Comparison of ENCODE assay signal across 17 cellular contexts in genomic region chr13:98918771-98919170, GRCh38. TPM values are rescaled to one million over a fixed set of nuclear protein-coding genes. Genes with fewer than 3 reads are reported as not detected.
A peak's percentile ranks its signal among the peaks of the same experiment; 100 is the strongest.
DNase-seq lines count a peak whose midpoint lies in the region; ATAC-seq, FAIRE-seq and TF ChIP-seq lines count a peak whose summit lies in the region.
"Had no signal": no experiment of that assay in that cellular context is flagged by ENCODE, and none has a peak within 500 bp of the region (broad histone marks: within the 10 kb centered on the region; RNA-seq: fewer than 3 reads in every experiment).

No MANE protein-coding gene starts in this region.

- H3K27me3 ChIP-seq in CD8-positive, alpha-beta T cell (ENCODE audit: insufficient read depth, low read length), result no peaks in the 10 kb centered on the region
- no peaks in the 10 kb centered on the region for H3K27me3 ChIP-seq in small intestine (ENCODE audit: control insufficient read depth in 2 of 2, insufficient read depth in 2 of 2, low read length in 2 of 2)
- H3K27me3 ChIP-seq: gastroesophageal sphincter, testis had no signal

- peak overlapping the region; percentile 81 for H3K27ac Mint-ChIP-seq in CD8-positive, alpha-beta T cell
- H3K27ac Mint-ChIP-seq in T-cell, result peak overlapping the region; percentile 13 to 73

- no peaks in the 10 kb centered on the region for H3K27me3 Mint-ChIP-seq in CD8-positive, alpha-beta T cell (ENCODE audit: low read depth)
- H3K27me3 Mint-ChIP-seq in T-cell, result no peaks in the 10 kb centered on the region

- no peaks in the 10 kb centered on the region for H3K9me3 Mint-ChIP-seq in CD8-positive, alpha-beta T cell
- no peaks in the 10 kb centered on the region for H3K9me3 Mint-ChIP-seq in T-cell
- H3K9me3 Mint-ChIP-seq: immature natural killer cell, neural crest cell had no signal

- H3K36me3 ChIP-seq in CD8-positive, alpha-beta T cell (ENCODE audit: insufficient read depth, low read length), result peaks cover 12% of the 10 kb centered on the region
- peaks cover 5 to 7% of the 10 kb centered on the region in 2 donors for H3K36me3 ChIP-seq in small intestine (ENCODE audit: control insufficient read depth in 2 of 2, insufficient read depth in 2 of 2, low read length in 2 of 2)

- no peak for FAIRE-seq in small intestine (lab: Jason Lieb, UNC)
- FAIRE-seq: GM18507 had no signal

- WGBS in small intestine, 3 donors, result 65 to 80% (median 78%) methylated on average over 4 of the region's 4 CpGs

- H3K27ac ChIP-seq in CD8-positive, alpha-beta T cell (ENCODE audit: low read depth, low read length), result no peak overlapping the region
- H3K27ac ChIP-seq in small intestine (ENCODE audit: low read depth in 1 of 2, low read length in 1 of 2), result no peak overlapping the region
- H3K27ac ChIP-seq: gastroesophageal sphincter, KMS-11, testis had no signal

- peaks cover 17% of the 10 kb centered on the region for H3K4me1 ChIP-seq in CD8-positive, alpha-beta T cell (ENCODE audit: insufficient read depth, low read length)
- H3K4me1 ChIP-seq in small intestine (ENCODE audit: control insufficient read depth in 2 of 2, insufficient read depth in 1 of 2, low read depth in 1 of 2, low read length in 1 of 2), result no peaks in the 10 kb centered on the region

- intact Hi-C loops in CD8-positive, alpha-beta T cell (cut with DNase I, micrococcal nuclease), result loop anchor here in 1 of 2 experiments (5.0 kb wide), 1 partner anchor 79 kb away; no protein-coding TSS in a partner anchor

- peak; percentile 73 for ATAC-seq in CD8-positive, alpha-beta T cell
- ATAC-seq in T-cell (replicated peaks in 1 of 4) (peak in 3 of 4 experiments; percentile 43 to 81 (median 58)), HG02623 (IDR thresholded peaks at IDR 0.05; ENCODE audit: unreplicated experiment) (no peak), HG03354 (IDR thresholded peaks at IDR 0.05; ENCODE audit: poor library complexity, severe bottlenecking, unreplicated experiment) (no peak)
- ATAC-seq: gastroesophageal sphincter had no signal

- no peak for TF ChIP-seq CTCF in CD8-positive, alpha-beta T cell (IDR thresholded peaks at IDR 0.05)

- POLR2A ChIA-PET in CD8-positive, alpha-beta T cell (lab: Charles Lee), result no interaction called here
- POLR2A ChIA-PET in T-cell (lab: Charles Lee), result no interaction called here

- DNase-seq in AML-193 (lab: John Stamatoyannopoulos, UW) (peak; percentile 4 to 21), T-cell (peak in 10 of 34 experiments; percentile 1 to 38 (median 8)), dermis microvascular lymphatic vessel endothelial cell (ENCODE audit: low read depth in 2 of 2) (peak; percentile 50 to 54), small intestine (no peak)
- no peak for DNase-seq in CD8-positive, alpha-beta T cell
- no peak for DNase-seq in stimulated activated CD4-positive, alpha-beta T cell treated with anti-CD3 and anti-CD28 coated beads, Interleukin-4, amount 100 ng/mL, for 4 hours
- DNase-seq: immature natural killer cell, NCI-H345, SK-N-SH, testis had no signal

- peaks cover 80% of the 10 kb centered on the region for H3K36me3 Mint-ChIP-seq in CD8-positive, alpha-beta T cell
- peaks cover 62% of the 10 kb centered on the region for H3K36me3 Mint-ChIP-seq in T-cell

- CTCF ChIA-PET in CD8-positive, alpha-beta T cell (lab: Charles Lee), result interaction anchor here (0.7 kb wide), 1 partner anchor 99 kb away, joined by 4 read pairs; no protein-coding TSS in a partner anchor
- CTCF ChIA-PET in T-cell (lab: Charles Lee), result interaction anchor here (0.6 to 1.1 kb wide), 3 partner anchors 9 to 1670 kb away, joined by 3 read pairs; no protein-coding TSS in a partner anchor

- peak overlapping the region; percentile 29 for H3K4me3 Mint-ChIP-seq in CD8-positive, alpha-beta T cell
- peak overlapping the region in 1 of 3 donors; percentile 28 for H3K4me3 Mint-ChIP-seq in T-cell
- H3K4me3 Mint-ChIP-seq: neural crest cell had no signal

- no peaks in the 10 kb centered on the region for H3K9me3 ChIP-seq in CD8-positive, alpha-beta T cell (ENCODE audit: low read length)
- H3K9me3 ChIP-seq in small intestine (ENCODE audit: control insufficient read depth, low read depth), result no peaks in the 10 kb centered on the region
- H3K9me3 ChIP-seq: gastroesophageal sphincter, SK-N-SH, testis had no signal

- no peak overlapping the region for H3K4me3 ChIP-seq in CD8-positive, alpha-beta T cell (ENCODE audit: low read depth, low read length)
- no peak overlapping the region for H3K4me3 ChIP-seq in small intestine (ENCODE audit: low read depth in 1 of 2, low read length in 2 of 2)
- H3K4me3 ChIP-seq: gastroesophageal sphincter, lung, testis had no signal

- peaks cover 29% of the 10 kb centered on the region for H3K4me1 Mint-ChIP-seq in CD8-positive, alpha-beta T cell (ENCODE audit: low read depth)
- peaks cover 39 to 45% (median 42%) of the 10 kb centered on the region in 3 donors for H3K4me1 Mint-ChIP-seq in T-cell
- H3K4me1 Mint-ChIP-seq: neural crest cell had no signal

RNA-seq across cellular contexts. Expression of gene DOCK9, which starts 59.1 kb away (rescaled TPM):
- total RNA-seq in CD8-positive, alpha-beta T cell, result 10 to 100 TPM; 66.3 to 75.5 TPM
- total RNA-seq in T-cell (100 to 1,000 TPM in 4 of 5 donors, 10 to 100 TPM in 1; 96.2 to 170 (median 162) TPM), dermis microvascular lymphatic vessel endothelial cell (249 and 356 TPM in 2 replicates)
- polyA plus RNA-seq in small intestine, result 10 to 100 TPM; 18.6 to 50.8 (median 23.3) TPM

Comparison
In these comparisons a context has a peak if more than half of its experiments do, and no peak if none do; other contexts are left out.
1. DNase-seq: peak in AML-193 (2 of 2) and dermis microvascular lymphatic vessel endothelial cell (2 of 2); none in CD8-positive, alpha-beta T cell (0 of 7), stimulated activated CD4-positive, alpha-beta T cell treated with anti-CD3 and anti-CD28 coated beads, Interleukin-4, amount 100 ng/mL, for 4 hours (0 of 2) and small intestine (single experiment).
2. ATAC-seq: peak in CD8-positive, alpha-beta T cell (single experiment) and T-cell (3 of 4); none in HG02623 (single experiment) and HG03354 (single experiment).